ENCODE assay signal across 28 cellular contexts in genomic region chr4:3498407-3498806, GRCh38. TPM values are rescaled to one million over a fixed set of nuclear protein-coding genes. Genes with fewer than 3 reads are reported as not detected.
DNase-seq lines count a peak whose midpoint lies in the region; ATAC-seq and TF ChIP-seq lines count a peak whose summit lies in the region.
"Had no signal": no experiment of that assay in that cellular context is flagged by ENCODE, and none has a peak within 500 bp of the region (broad histone marks: within the 10 kb centered on the region; RNA-seq: fewer than 3 reads in every experiment).

No MANE protein-coding gene starts in this region.

- no peak overlapping the region for H3K27ac Mint-ChIP-seq in activated naive CD4-positive, alpha-beta T cell treated with anti-CD3 and anti-CD28 coated beads, Interleukin-2, amount 50 U/mL, for 72 hours
- H3K27ac Mint-ChIP-seq: CD4-positive, alpha-beta memory T cell; CD4-positive, CD25-positive, alpha-beta regulatory T cell had no signal

- in situ Hi-C loops in IMR-90 (cut with MboI; ENCODE audit: low sequenced_read_pairs), result no loop called here

- no peak overlapping the region for H2BK12ac ChIP-seq in neuronal stem cell (ENCODE audit: low read length)

- peaks cover 30% of the 10 kb centered on the region for H3K36me3 ChIP-seq in right atrium auricular region
- peaks cover 3% of the 10 kb centered on the region for H3K36me3 ChIP-seq in IMR-90 (ENCODE audit: control insufficient read depth, insufficient read depth, low read length)
- peaks cover 4% of the 10 kb centered on the region for H3K36me3 ChIP-seq in RWPE2 (ENCODE audit: low read depth)
- peaks cover 8 to 19% of the 10 kb centered on the region in 2 donors for H3K36me3 ChIP-seq in neuronal stem cell (replicated peaks in 1 of 2; ENCODE audit: control insufficient read depth in 2 of 2, insufficient read depth in 2 of 2, low read length in 2 of 2)
- H3K36me3 ChIP-seq: BE2C had no signal

- dilution Hi-C loops in IMR-90 (cut with HindIII; ENCODE audit: low sequenced_read_pairs, unreplicated experiment), result no loop called here

- DNase-seq in right atrium auricular region (ENCODE audit: low spot score), result no peak
- no peak for DNase-seq in cardiac septum (ENCODE audit: low spot score)
- no peak for DNase-seq in IMR-90
- DNase-seq in RWPE2 (ENCODE audit: low spot score), result no peak
- no peak for DNase-seq in neuronal stem cell (ENCODE audit: low spot score)
- DNase-seq in activated naive CD4-positive, alpha-beta T cell treated with anti-CD3 and anti-CD28 coated beads, Interleukin-2, amount 50 U/mL, for 72 hours (ENCODE audit: low spot score in 2 of 2), result no peak
- DNase-seq in NCI-H1092 treated with DMSO at 0.1 percent for 48 hours (lab: John Stamatoyannopoulos, UW), result no peak
- DNase-seq in stimulated activated CD4-positive, alpha-beta T cell treated with anti-CD3 and anti-CD28 coated beads, Interleukin-1b, Interleukin-23, amount 100 ng/mL, for 48 hours, result no peak
- DNase-seq: 8988T; ACHN; BE2C; CD4-positive, alpha-beta memory T cell; CD4-positive, CD25-positive, alpha-beta regulatory T cell; CD8-positive, alpha-beta memory T cell; DMS 273 treated with DMSO at 0.1 percent for 48 hours; DMS153; DMS53; DMS79; DND-41; EL; GDM1 had no signal

- no peak overlapping the region for H2BK120ac ChIP-seq in IMR-90 (ENCODE audit: low read depth, low read length)
- H2BK120ac ChIP-seq in neuronal stem cell (ENCODE audit: low read depth, low read length), result no peak overlapping the region

- H3K27me3 ChIP-seq in right atrium auricular region (no peaks in the 10 kb centered on the region), IMR-90 (ENCODE audit: control insufficient read depth, insufficient read depth, low read length) (peaks cover 2% of the 10 kb centered on the region; the same call in 1 of the 2 replicates), RWPE2 (ENCODE audit: insufficient read depth, poor library complexity, severe bottlenecking) (no peaks in the 10 kb centered on the region), neuronal stem cell (ENCODE audit: control insufficient read depth in 3 of 3, insufficient read depth in 3 of 3, low read depth in 1 of 3, low read length in 3 of 3) (no peaks in the 10 kb centered on the region)

- no peak for TF ChIP-seq RAD21 in IMR-90 (IDR thresholded peaks at IDR 0.05; ENCODE audit: low read length)

- CTCF ChIA-PET in IMR-90 (lab: Yijun Ruan, JAX), result no interaction called here

- no peak overlapping the region for H3K56ac ChIP-seq in IMR-90 (ENCODE audit: extremely low read depth, insufficient read depth, low read length)

- POLR2A ChIA-PET in IMR-90 (lab: Charles Lee; ENCODE audit: unreplicated experiment), result no interaction called here

- peak overlapping the region; percentile 70 for H2AK9ac ChIP-seq in IMR-90 (replicated peaks; ENCODE audit: low read depth, low read length, poor library complexity)

- H4K91ac ChIP-seq in IMR-90 (ENCODE audit: insufficient read depth, low read depth, low read length) (no peak overlapping the region), neuronal stem cell (ENCODE audit: low read depth, low read length, poor library complexity) (no peak overlapping the region)

- ATAC-seq in IMR-90 (ENCODE audit: low read depth), result no peak
- ATAC-seq in RWPE2 (ENCODE audit: low read depth), result peak; percentile 2; the same call in 1 of the 3 replicates
- ATAC-seq in activated naive CD4-positive, alpha-beta T cell treated with anti-CD3 and anti-CD28 coated beads, Interleukin-2, amount 50 U/mL, for 72 hours, result no peak

- TF ChIP-seq POLR2A in IMR-90 (IDR thresholded peaks at IDR 0.05; ENCODE audit: low read depth, low read length), result no peak

- H4K5ac ChIP-seq in IMR-90 (ENCODE audit: low read depth, low read length), result no peak overlapping the region

- H3K27ac ChIP-seq in right atrium auricular region, result peak overlapping the region; percentile 73 to 77
- H3K27ac ChIP-seq in IMR-90 (ENCODE audit: insufficient read depth, low read length), result no peak overlapping the region
- H3K27ac ChIP-seq in RWPE2 (ENCODE audit: poor library complexity, severe bottlenecking), result no peak overlapping the region
- no peak overlapping the region for H3K27ac ChIP-seq in neuronal stem cell (replicated peaks; ENCODE audit: low read length)
- H3K27ac ChIP-seq: BLaER1 had no signal

- no peak overlapping the region for H3K4me2 ChIP-seq in IMR-90 (ENCODE audit: low read depth, low read length)
- no peak overlapping the region for H3K4me2 ChIP-seq in neuronal stem cell (ENCODE audit: insufficient read depth, low read length, poor library complexity, severe bottlenecking)
- H3K4me2 ChIP-seq: BLaER1 had no signal

- H3K23ac ChIP-seq in IMR-90 (ENCODE audit: low read depth, low read length) (no peak overlapping the region), neuronal stem cell (ENCODE audit: low read depth, low read length, poor library complexity) (no peak overlapping the region)

- no TSS peak for BruUV-seq in IMR-90 (replicated peaks; lab: Mats Ljungman, UMichigan)

- H2BK5ac ChIP-seq in IMR-90 (ENCODE audit: low read depth, low read length, poor library complexity, severe bottlenecking) (no peak overlapping the region), neuronal stem cell (ENCODE audit: low read length) (no peak overlapping the region)

- H2AK5ac ChIP-seq in IMR-90 (ENCODE audit: low read depth, low read length) (no peak overlapping the region), neuronal stem cell (ENCODE audit: low read depth, low read length) (peak overlapping the region; percentile 35)

- WGBS in IMR-90 (ENCODE audit: extremely low coverage in 2 of 2, insufficient read length in 1 of 2), 2 experiments, result 81% methylated on average over 3 of the region's 11 CpGs; no CpG with 5 or more reads in 1 of the 2 experiments
- WGBS in neuronal stem cell (ENCODE audit: extremely low coverage in 2 of 2, insufficient read length in 2 of 2, insufficient replicate concordance in 1 of 2), 2 donors, result no CpG with 5 or more reads among the region's 11 CpGs

- H2BK15ac ChIP-seq in IMR-90 (ENCODE audit: low read depth, low read length), result no peak overlapping the region
- H2BK15ac ChIP-seq in neuronal stem cell (ENCODE audit: low read length), result no peak overlapping the region

- intact Hi-C loops in cardiac septum (cut with DNase I), result no loop called here
- intact Hi-C loops in IMR-90 (cut with micrococcal nuclease), result no loop called here

- H3K9ac ChIP-seq in IMR-90 (ENCODE audit: low read depth, low read length) (no peak overlapping the region), neuronal stem cell (ENCODE audit: low read depth, low read length, poor library complexity) (peak overlapping the region; percentile 12)
- H3K9ac ChIP-seq: BLaER1 had no signal

- H3K4ac ChIP-seq in IMR-90 (ENCODE audit: low read depth, low read length) (no peak overlapping the region), neuronal stem cell (ENCODE audit: low read length) (no peak overlapping the region)

- H3K4me1 ChIP-seq in right atrium auricular region (peaks cover 0 to 66% of the 10 kb centered on the region in 2 donors), IMR-90 (ENCODE audit: control insufficient read depth, insufficient read depth, low read length) (no peaks in the 10 kb centered on the region), RWPE2 (ENCODE audit: insufficient read depth, poor library complexity, severe bottlenecking) (no peaks in the 10 kb centered on the region), neuronal stem cell (ENCODE audit: control insufficient read depth in 2 of 2, insufficient read depth in 1 of 2, low read depth in 1 of 2, low read length in 2 of 2) (peaks cover 14 to 17% of the 10 kb centered on the region in 2 donors)
- H3K4me1 ChIP-seq: BE2C had no signal

- no peak for TF ChIP-seq CTCF in right atrium auricular region (IDR thresholded peaks at IDR 0.05)
- TF ChIP-seq CTCF in IMR-90 (conservative IDR thresholded peaks at IDR 0.05; ENCODE audit: low read depth, low read length), result no peak
- TF ChIP-seq CTCF in RWPE2 (IDR thresholded peaks at IDR 0.05; ENCODE audit: poor library complexity, severe bottlenecking), result no peak

- no peaks in the 10 kb centered on the region for H3K9me3 Mint-ChIP-seq in activated naive CD4-positive, alpha-beta T cell treated with anti-CD3 and anti-CD28 coated beads, Interleukin-2, amount 50 U/mL, for 72 hours
- H3K9me3 Mint-ChIP-seq: CD4-positive, alpha-beta memory T cell; CD8-positive, alpha-beta memory T cell had no signal

- no peak overlapping the region for H2AFZ ChIP-seq in IMR-90 (replicated peaks; ENCODE audit: low read length, poor library complexity)
- no peak overlapping the region for H2AFZ ChIP-seq in neuronal stem cell (ENCODE audit: low read length)

- H3K79me1 ChIP-seq in IMR-90 (ENCODE audit: low read depth in 1 of 2, low read length in 2 of 2) (peaks cover 0 to 7% of the 10 kb centered on the region in 2 experiments; a peak in 2 of 4 replicates), neuronal stem cell (ENCODE audit: low read depth, low read length) (peaks cover 12% of the 10 kb centered on the region)

- H3K9me1 ChIP-seq in IMR-90 (ENCODE audit: insufficient read depth, low read length), result no peaks in the 10 kb centered on the region

- no peak overlapping the region for H4K8ac ChIP-seq in IMR-90 (ENCODE audit: low read depth in 2 of 2, low read length in 2 of 2)
- no peak overlapping the region for H4K8ac ChIP-seq in neuronal stem cell (ENCODE audit: low read depth, low read length)

- H3K9me3 ChIP-seq in right atrium auricular region, result no peaks in the 10 kb centered on the region
- no peaks in the 10 kb centered on the region for H3K9me3 ChIP-seq in IMR-90 (ENCODE audit: control insufficient read depth, insufficient read depth, low read length)
- H3K9me3 ChIP-seq in RWPE2 (ENCODE audit: severe bottlenecking), result no peaks in the 10 kb centered on the region
- H3K9me3 ChIP-seq in neuronal stem cell (replicated peaks in 1 of 2; ENCODE audit: control insufficient read depth in 2 of 2, insufficient read depth in 1 of 2, low read depth in 1 of 2, low read length in 2 of 2), result no peaks in the 10 kb centered on the region
- H3K9me3 ChIP-seq: BE2C, BLaER1 had no signal

- no peaks in the 10 kb centered on the region for H3K36me3 Mint-ChIP-seq in activated naive CD4-positive, alpha-beta T cell treated with anti-CD3 and anti-CD28 coated beads, Interleukin-2, amount 50 U/mL, for 72 hours

- H4K20me1 ChIP-seq in IMR-90 (ENCODE audit: insufficient read depth, low read length), result peaks cover 29% of the 10 kb centered on the region

- no peak overlapping the region for H3K14ac ChIP-seq in IMR-90 (replicated peaks; ENCODE audit: low read depth, low read length)
- H3K14ac ChIP-seq in neuronal stem cell (ENCODE audit: low read length), result peak overlapping the region; percentile 56

- H3K18ac ChIP-seq in IMR-90 (ENCODE audit: low read depth, low read length), result no peak overlapping the region
- H3K18ac ChIP-seq in neuronal stem cell (ENCODE audit: low read length), result peak overlapping the region; percentile 64

- H2BK20ac ChIP-seq in IMR-90 (ENCODE audit: low read depth, low read length), result no peak overlapping the region

- H3K4me3 ChIP-seq in right atrium auricular region (no peak overlapping the region), IMR-90 (ENCODE audit: insufficient read depth, low read depth, low read length) (no peak overlapping the region), RWPE2 (ENCODE audit: severe bottlenecking) (no peak overlapping the region), neuronal stem cell (ENCODE audit: low read length in 2 of 2) (no peak overlapping the region)
- H3K4me3 ChIP-seq: BLaER1, GM12878 had no signal

RNA-seq across cellular contexts. Expression of gene LRPAP1, which starts 33.8 kb away (rescaled TPM):
- total RNA-seq in right atrium auricular region (100 to 1,000 TPM; 256 to 321 TPM), cardiac septum (275 TPM), IMR-90 (2012; rRNA removed) (114 and 135 TPM in 2 replicates)
- polyA plus RNA-seq in IMR-90 (2012; rRNA removed), result 171 and 175 TPM in 2 replicates
- 130 and 173 TPM in 2 replicates for polyA plus RNA-seq in IMR-90 (2012; cell fraction: cytosol; rRNA removed)
- polyA plus RNA-seq in IMR-90 (2012; cell fraction: nucleus; rRNA removed; ENCODE audit: low replicate concordance), result 96.2 and 113 TPM in 2 replicates
- polyA plus RNA-seq in neuronal stem cell (2013, experiment 1 of 2), result 56.9 TPM
- 58.7 TPM for polyA plus RNA-seq in neuronal stem cell (2013, experiment 2 of 2)
- 10 to 100 TPM; 44.9 to 48.7 TPM for total RNA-seq in activated naive CD4-positive, alpha-beta T cell treated with anti-CD3 and anti-CD28 coated beads, Interleukin-2, amount 50 U/mL, for 72 hours

RNA-seq across cellular contexts. Expression of gene DOK7, which starts 35.3 kb away (rescaled TPM):
- 10 to 100 TPM; 31.0 to 68.9 TPM for total RNA-seq in right atrium auricular region
- 62.7 TPM for total RNA-seq in cardiac septum
- total RNA-seq in IMR-90 (2012; rRNA removed), result not detected in 2 replicates
- polyA plus RNA-seq in IMR-90 (2012; rRNA removed), result not detected in 2 replicates
- 0.01 TPM in 1 of 2 replicates, not detected in the other for polyA plus RNA-seq in IMR-90 (2012; cell fraction: cytosol; rRNA removed)
- polyA plus RNA-seq in IMR-90 (2012; cell fraction: nucleus; rRNA removed; ENCODE audit: low replicate concordance), result 0.10 and 0.12 TPM in 2 replicates
- polyA plus RNA-seq in neuronal stem cell (2013, experiment 1 of 2), result 0.14 TPM
- 0.11 TPM for polyA plus RNA-seq in neuronal stem cell (2013, experiment 2 of 2)
- not detected for total RNA-seq in activated naive CD4-positive, alpha-beta T cell treated with anti-CD3 and anti-CD28 coated beads, Interleukin-2, amount 50 U/mL, for 72 hours
- total RNA-seq: A673; CD4-positive, alpha-beta memory T cell; CD4-positive, CD25-positive, alpha-beta regulatory T cell; CD8-positive, alpha-beta memory T cell; G401 had no signal
- polyA plus RNA-seq: AG04450; CD14-positive monocyte; CD8-positive, alpha-beta memory T cell had no signal

RNA-seq across cellular contexts. Expression of gene HGFAC, which starts 56.6 kb away (rescaled TPM):
- total RNA-seq in right atrium auricular region (not detected), cardiac septum (0.38 TPM), IMR-90 (2012; rRNA removed) (not detected in 2 replicates)
- polyA plus RNA-seq in IMR-90 (2012; rRNA removed), result 0.05 and 0.23 TPM in 2 replicates
- polyA plus RNA-seq in IMR-90 (2012; cell fraction: cytosol; rRNA removed), result 0.10 TPM in 1 of 2 replicates, not detected in the other
- polyA plus RNA-seq in IMR-90 (2012; cell fraction: nucleus; rRNA removed; ENCODE audit: low replicate concordance), result 1.0 and 3.0 TPM in 2 replicates
- 0.59 TPM for polyA plus RNA-seq in neuronal stem cell (2013, experiment 1 of 2)
- 0.61 TPM for polyA plus RNA-seq in neuronal stem cell (2013, experiment 2 of 2)
- total RNA-seq in activated naive CD4-positive, alpha-beta T cell treated with anti-CD3 and anti-CD28 coated beads, Interleukin-2, amount 50 U/mL, for 72 hours, result not detected
- total RNA-seq: CD4-positive, CD25-positive, alpha-beta regulatory T cell; CD8-positive, alpha-beta memory T cell; Daoy; G401 had no signal
- polyA plus RNA-seq: AG04450; CD14-positive monocyte; CD4-positive, alpha-beta memory T cell; CD8-positive, alpha-beta memory T cell; GM12878 had no signal

Comparison
In these comparisons a context has a peak if more than half of its experiments do, and no peak if none do; other contexts are left out.
1. H3K27ac ChIP-seq: peak in right atrium auricular region (2 of 2); none in IMR-90 (single experiment), RWPE2 (single experiment) and neuronal stem cell (single experiment).
2. RNA of gene DOK7, which starts 35.3 kb away (total RNA-seq): 31.0 to 68.9 TPM in right atrium auricular region and 62.7 TPM in cardiac septum (single experiment); not detected in IMR-90 and not detected in activated naive CD4-positive, alpha-beta T cell treated with anti-CD3 and anti-CD28 coated beads, Interleukin-2, amount 50 U/mL, for 72 hours; every median in the first group is over 10 times any median in the second.